In the genomic region with DNA sequence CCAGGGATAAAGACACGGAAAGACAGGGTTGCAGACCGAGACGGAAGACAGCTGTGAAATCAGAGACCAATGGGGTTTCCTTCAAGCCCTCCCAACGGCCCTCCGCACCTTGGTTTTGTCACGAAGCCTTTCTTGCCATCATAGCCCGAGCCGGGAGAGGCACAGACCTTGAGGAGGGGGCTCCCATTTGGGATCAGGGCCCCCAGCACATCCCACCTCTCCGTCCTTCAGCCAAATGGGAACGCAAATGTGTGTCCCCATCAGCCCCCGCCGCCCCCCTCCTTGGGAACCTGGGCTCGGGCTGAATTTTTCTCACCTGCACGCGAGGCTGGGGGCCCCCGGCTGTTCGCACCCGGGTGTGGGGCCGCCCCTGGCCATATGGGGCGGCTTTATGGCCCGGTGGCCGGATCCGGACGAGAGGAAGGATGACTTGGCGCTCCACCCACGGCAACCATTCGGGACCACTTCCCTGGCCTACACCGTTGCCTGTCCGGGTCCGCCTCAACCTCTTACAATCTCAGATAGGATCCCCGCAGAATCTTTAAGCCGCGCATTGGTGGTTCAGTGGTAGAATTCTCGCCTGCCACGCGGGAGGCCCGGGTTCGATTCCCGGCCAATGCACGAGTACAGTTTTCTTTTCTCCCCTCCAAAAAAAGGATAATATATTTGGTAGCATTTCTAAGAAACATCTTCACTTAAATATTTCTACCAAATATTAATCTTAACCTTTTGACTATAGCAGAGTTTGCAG, we compare ENCODE assay signal across 8 cellular contexts. TPM values are rescaled to one million over a fixed set of nuclear protein-coding genes. Genes with fewer than 3 reads are reported as not detected.
DNase-seq lines count a peak whose midpoint lies in the region; ATAC-seq and TF ChIP-seq lines count a peak whose summit lies in the region.

No MANE protein-coding gene starts in this region.

- peak overlapping the region; percentile 23 for H2AFZ ChIP-seq in trophoblast cell (ENCODE audit: insufficient read depth, low read length, poor library complexity)

- ATAC-seq in HG03521 (IDR thresholded peaks at IDR 0.05; ENCODE audit: unreplicated experiment): no peak

- no peak overlapping the region for H2AK5ac ChIP-seq in trophoblast cell (ENCODE audit: low read length)

- no peak for TF ChIP-seq POLR2A in transverse colon (IDR thresholded peaks at IDR 0.05)

- H3K9me3 ChIP-seq in trophoblast cell (ENCODE audit: insufficient read depth, low read depth, low read length): peaks cover 3% of the 10 kb centered on the region
- no peaks in the 10 kb centered on the region for H3K9me3 ChIP-seq in transverse colon

- H3K79me1 ChIP-seq in trophoblast cell (ENCODE audit: low read length): no peaks in the 10 kb centered on the region

- H4K8ac ChIP-seq in trophoblast cell (ENCODE audit: low read depth, low read length): no peak overlapping the region

- no peak for TF ChIP-seq EP300 in transverse colon (IDR thresholded peaks at IDR 0.05; ENCODE audit: low read depth)

- no peak overlapping the region for H2BK5ac ChIP-seq in trophoblast cell (ENCODE audit: low read depth, low read length, poor library complexity)

- H3K27ac Mint-ChIP-seq in activated naive CD8-positive, alpha-beta T cell: peak overlapping the region; percentile 95

- no peak overlapping the region for H4K91ac ChIP-seq in trophoblast cell (ENCODE audit: low read depth, low read length)

- H2BK12ac ChIP-seq in trophoblast cell (ENCODE audit: low read length): no peak overlapping the region

- H3K4me1 Mint-ChIP-seq in activated naive CD8-positive, alpha-beta T cell (ENCODE audit: low read depth): peaks cover 51% of the 10 kb centered on the region

- H3K4me3 ChIP-seq in Jurkat, Clone E6-1 (ENCODE audit: low read length): peak overlapping the region; percentile 83
- H3K4me3 ChIP-seq in trophoblast cell (ENCODE audit: low read depth, low read length) (peak overlapping the region; percentile 67), transverse colon (peak overlapping the region; percentile 43 to 74 (median 52))

- H3K14ac ChIP-seq in trophoblast cell (ENCODE audit: low read length): no peak overlapping the region

- peak; percentile 70 for DNase-seq in DMS53 treated with DMSO at 0.1 percent for 48 hours (lab: John Stamatoyannopoulos, UW; ENCODE audit: unreplicated experiment)
- DNase-seq in Jurkat, Clone E6-1 (ENCODE audit: low read depth, low spot score): peak; percentile 73
- peak; percentile 39 to 83 for DNase-seq in SW 1271 (lab: John Stamatoyannopoulos, UW)
- DNase-seq in cardiac septum (ENCODE audit: low spot score): peak; percentile 86
- peak; percentile 56 to 82 for DNase-seq in trophoblast cell
- DNase-seq in transverse colon: peak; percentile 88

- H2BK120ac ChIP-seq in trophoblast cell (ENCODE audit: insufficient read depth, low read length, poor library complexity): no peak overlapping the region

- H3K4me3 Mint-ChIP-seq in activated naive CD8-positive, alpha-beta T cell: peak overlapping the region; percentile 91

- no peaks in the 10 kb centered on the region for H3K79me2 ChIP-seq in trophoblast cell (ENCODE audit: control insufficient read depth, insufficient read depth, low read length, poor library complexity)

- TF ChIP-seq CTCF in transverse colon (IDR thresholded peaks at IDR 0.05): no peak

- no peaks in the 10 kb centered on the region for H3K36me3 Mint-ChIP-seq in activated naive CD8-positive, alpha-beta T cell

- no peaks in the 10 kb centered on the region for H3K9me3 Mint-ChIP-seq in activated naive CD8-positive, alpha-beta T cell (ENCODE audit: low read depth)

- H3K23ac ChIP-seq in trophoblast cell (ENCODE audit: low read length): no peak overlapping the region

- H3K27ac ChIP-seq in trophoblast cell (ENCODE audit: low read depth, low read length) (no peak overlapping the region), transverse colon (peak overlapping the region; percentile 58 to 72 (median 64))

- no peak overlapping the region for H3K9ac ChIP-seq in trophoblast cell (ENCODE audit: low read length)

- peak overlapping the region; percentile 80 for H3K4me2 ChIP-seq in trophoblast cell (ENCODE audit: low read length)

- in situ Hi-C loops in transverse colon (cut with MboI; ENCODE audit: low pct_ligation_motif_present in 1 of 4, low pct_unique_long_range_greater_than_20kb in 1 of 4, low sequenced_read_pairs in 3 of 4): loop anchor here in 1 of 4 donors (25.0 kb wide), 1 partner anchor 888 kb away; a partner anchor contains a TSS

- H3K27me3 Mint-ChIP-seq in activated naive CD8-positive, alpha-beta T cell: peaks cover 4% of the 10 kb centered on the region

- intact Hi-C loops in cardiac septum (cut with DNase I): loop anchor here (2.0 kb wide), 1 partner anchor 13 kb away; no protein-coding TSS in a partner anchor
- intact Hi-C loops in transverse colon (cut with DNase I; ENCODE audit: low total_unique reads): loop anchor here (10.0 kb wide), 1 partner anchor 59 kb away; no protein-coding TSS in a partner anchor

- peaks cover 38% of the 10 kb centered on the region for H3K27me3 ChIP-seq in trophoblast cell (ENCODE audit: insufficient read depth, low read length)
- H3K27me3 ChIP-seq in transverse colon: peaks cover 82% of the 10 kb centered on the region

- no CpG with 5 or more reads among the region's 40 CpGs for WGBS in trophoblast cell (ENCODE audit: extremely low coverage, insufficient coverage, insufficient read length)
- WGBS in transverse colon (ENCODE audit: low coverage in 1 of 2), 2 donors: 1 to 4% methylated on average over 4 to 36 of the region's 40 CpGs

- H3K4me1 ChIP-seq in trophoblast cell (ENCODE audit: control insufficient read depth in 1 of 2, insufficient read depth in 2 of 2, low read length in 2 of 2) (peaks cover 26 to 41% of the 10 kb centered on the region in 2 experiments), transverse colon (peaks cover 46 to 69% (median 63%) of the 10 kb centered on the region in 4 donors)

- no peaks in the 10 kb centered on the region for H3K36me3 ChIP-seq in trophoblast cell (ENCODE audit: control insufficient read depth in 1 of 2, insufficient read depth in 2 of 2, low read length in 2 of 2)
- H3K36me3 ChIP-seq in transverse colon: no peaks in the 10 kb centered on the region

- no peak overlapping the region for H4K12ac ChIP-seq in trophoblast cell (ENCODE audit: low read depth, low read length)

- no peak overlapping the region for H3K18ac ChIP-seq in trophoblast cell (ENCODE audit: low read length)

- no peak overlapping the region for H3K4ac ChIP-seq in trophoblast cell (ENCODE audit: low read depth, low read length)

RNA-seq across cellular contexts. Expression of a gene that starts 1.5 kb away (rescaled TPM):
- polyA plus RNA-seq in Jurkat, Clone E6-1 (2012; ENCODE audit: insufficient read depth, insufficient read length): 2.3 TPM
- total RNA-seq in cardiac septum: 0.65 TPM
- 0.29 and 0.49 TPM in 2 replicates for polyA plus RNA-seq in trophoblast cell (2013)
- not detected for total RNA-seq in transverse colon

RNA-seq across cellular contexts. Expression of a gene that starts 7.1 kb away (rescaled TPM):
- polyA plus RNA-seq in Jurkat, Clone E6-1 (2012; ENCODE audit: insufficient read depth, insufficient read length): 0.38 TPM
- total RNA-seq in cardiac septum (not detected), transverse colon (under 1 TPM in 1 of 4 donors, not detected in 3; 0.79 TPM)
- polyA plus RNA-seq in trophoblast cell (2013): 0.26 and 0.31 TPM in 2 replicates

RNA-seq across cellular contexts. Expression of a gene that starts 26.8 kb away (rescaled TPM):
- polyA plus RNA-seq in Jurkat, Clone E6-1 (2012; ENCODE audit: insufficient read depth, insufficient read length): 27.8 TPM
- total RNA-seq in cardiac septum (47.8 TPM), transverse colon (100 to 1,000 TPM in 2 of 4 donors, 10 to 100 TPM in 2; 55.9 to 211 (median 109) TPM)
- 13.5 and 14.1 TPM in 2 replicates for polyA plus RNA-seq in trophoblast cell (2013)

RNA-seq across cellular contexts. Expression of a gene that starts 37.4 kb away (rescaled TPM):
- polyA plus RNA-seq in Jurkat, Clone E6-1 (2012; ENCODE audit: insufficient read depth, insufficient read length): 42.6 TPM
- total RNA-seq in cardiac septum: 63.9 TPM
- polyA plus RNA-seq in trophoblast cell (2013): 31.6 and 33.5 TPM in 2 replicates
- 10 to 100 TPM; 20.9 to 49.4 (median 30.1) TPM for total RNA-seq in transverse colon

RNA-seq across cellular contexts. Expression of a gene that starts 37.9 kb away (rescaled TPM):
- 1.7 TPM for polyA plus RNA-seq in Jurkat, Clone E6-1 (2012; ENCODE audit: insufficient read depth, insufficient read length)
- total RNA-seq in cardiac septum (not detected), transverse colon (not detected)
- 0.07 and 0.08 TPM in 2 replicates for polyA plus RNA-seq in trophoblast cell (2013)
